1 cellular context compared by ENCODE assay signal in genomic region chr14:33790996-33791395, GRCh38.
TF ChIP-seq lines count a peak whose summit lies in the region.

No MANE protein-coding gene starts in this region.

TF ChIP-seq in GM12878, 131 proteins besides CTCF, POLR2A, EP300 and RAD21 (continued from another document):
- TF ChIP-seq USF1 (IDR thresholded peaks at IDR 0.05; ENCODE audit: borderline replicate concordance, extremely low read length, insufficient read depth, low read depth, low read length) (peak; percentile 13), SMC3 (IDR thresholded peaks at IDR 0.05; ENCODE audit: borderline replicate concordance, low read length) (no peak), IKZF1 (conservative IDR thresholded peaks at IDR 0.05) (peak; percentile 75), RUNX3 (IDR thresholded peaks at IDR 0.05; ENCODE audit: low read length) (peak; percentile 78), RAD51 (IDR thresholded peaks at IDR 0.05) (peak; percentile 70; the same call in 1 of the 2 replicates), MEF2B (IDR thresholded peaks at IDR 0.05; ENCODE audit: partially characterized antibody, poor library complexity, severe bottlenecking) (no peak), DPF2 (IDR thresholded peaks at IDR 0.05) (peak; percentile 63), RELB (IDR thresholded peaks at IDR 0.05; ENCODE audit: low read depth) (0 out of 2 replicates have a peak, but pooled peaks have one; percentile 36), GATAD2B (conservative IDR thresholded peaks at IDR 0.05; ENCODE audit: low read depth) (0 out of 2 replicates have a peak, but pooled peaks have one; percentile 46)
- TF ChIP-seq, protein P1, sequence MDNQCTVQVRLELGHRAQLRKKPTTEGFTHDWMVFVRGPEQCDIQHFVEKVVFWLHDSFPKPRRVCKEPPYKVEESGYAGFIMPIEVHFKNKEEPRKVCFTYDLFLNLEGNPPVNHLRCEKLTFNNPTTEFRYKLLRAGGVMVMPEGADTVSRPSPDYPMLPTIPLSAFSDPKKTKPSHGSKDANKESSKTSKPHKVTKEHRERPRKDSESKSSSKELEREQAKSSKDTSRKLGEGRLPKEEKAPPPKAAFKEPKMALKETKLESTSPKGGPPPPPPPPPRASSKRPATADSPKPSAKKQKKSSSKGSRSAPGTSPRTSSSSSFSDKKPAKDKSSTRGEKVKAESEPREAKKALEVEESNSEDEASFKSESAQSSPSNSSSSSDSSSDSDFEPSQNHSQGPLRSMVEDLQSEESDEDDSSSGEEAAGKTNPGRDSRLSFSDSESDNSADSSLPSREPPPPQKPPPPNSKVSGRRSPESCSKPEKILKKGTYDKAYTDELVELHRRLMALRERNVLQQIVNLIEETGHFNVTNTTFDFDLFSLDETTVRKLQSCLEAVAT (IDR thresholded peaks at IDR 0.05): 0 out of 2 replicates have a peak, but pooled peaks have one; percentile 29
